Comparison of ENCODE assay signal across 1 cellular context in the genomic region with DNA sequence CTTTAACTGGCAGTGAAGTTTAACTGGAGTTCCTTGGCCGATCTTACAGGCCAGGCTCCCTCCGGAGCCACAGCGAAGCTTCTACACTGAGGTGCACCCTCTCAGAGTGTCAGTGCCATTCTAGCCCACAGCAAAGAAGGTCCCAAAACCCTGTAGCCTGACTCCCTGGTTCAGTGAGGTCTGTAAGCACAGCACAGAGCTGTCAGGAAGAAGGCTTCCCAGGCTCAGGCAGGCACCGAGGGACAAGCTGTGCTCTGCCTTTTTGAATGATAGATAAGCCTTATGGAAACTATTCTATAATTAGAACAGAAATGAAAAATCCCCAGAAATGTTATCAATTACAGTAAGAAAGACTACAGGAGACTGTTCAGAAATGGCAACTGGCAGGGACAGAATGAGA.
TF ChIP-seq lines count a peak whose summit lies in the region.

No MANE protein-coding gene starts in this region.

TF ChIP-seq in IMR-90, 13 proteins besides CTCF, POLR2A, EP300 and RAD21:
- no peak for TF ChIP-seq MAFK (IDR thresholded peaks at IDR 0.05; ENCODE audit: low read depth, low read length)
- no peak for TF ChIP-seq FOS (IDR thresholded peaks at IDR 0.05; ENCODE audit: low read depth, low read length)
- TF ChIP-seq MXI1 (IDR thresholded peaks at IDR 0.05; ENCODE audit: borderline replicate concordance, low read depth, low read length), result no peak
- TF ChIP-seq, protein P1, sequence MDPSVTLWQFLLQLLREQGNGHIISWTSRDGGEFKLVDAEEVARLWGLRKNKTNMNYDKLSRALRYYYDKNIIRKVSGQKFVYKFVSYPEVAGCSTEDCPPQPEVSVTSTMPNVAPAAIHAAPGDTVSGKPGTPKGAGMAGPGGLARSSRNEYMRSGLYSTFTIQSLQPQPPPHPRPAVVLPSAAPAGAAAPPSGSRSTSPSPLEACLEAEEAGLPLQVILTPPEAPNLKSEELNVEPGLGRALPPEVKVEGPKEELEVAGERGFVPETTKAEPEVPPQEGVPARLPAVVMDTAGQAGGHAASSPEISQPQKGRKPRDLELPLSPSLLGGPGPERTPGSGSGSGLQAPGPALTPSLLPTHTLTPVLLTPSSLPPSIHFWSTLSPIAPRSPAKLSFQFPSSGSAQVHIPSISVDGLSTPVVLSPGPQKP (IDR thresholded peaks at IDR 0.05; ENCODE audit: borderline replicate concordance, low read depth, low read length), result no peak
- TF ChIP-seq CEBPB (IDR thresholded peaks at IDR 0.05; ENCODE audit: low read depth, low read length), result no peak
- TF ChIP-seq RFX5 (IDR thresholded peaks at IDR 0.05; ENCODE audit: low read depth, low read length), result no peak
- TF ChIP-seq NFE2L2 (IDR thresholded peaks at IDR 0.05; ENCODE audit: low read depth, low read length), result no peak
- no peak for TF ChIP-seq MAZ (IDR thresholded peaks at IDR 0.05; ENCODE audit: borderline replicate concordance, low read depth, low read length)
- TF ChIP-seq RCOR1 (IDR thresholded peaks at IDR 0.05; ENCODE audit: insufficient replicate concordance, low read length), result no peak
